Comparison of ENCODE assay signal across 23 cellular contexts in genomic region chr7:6167587-6168154, GRCh38.
DNase-seq lines count a peak whose midpoint lies in the region; ATAC-seq and TF ChIP-seq lines count a peak whose summit lies in the region.
"Had no signal": no experiment of that assay in that cellular context is flagged by ENCODE, and none has a peak within 500 bp of the region (broad histone marks: within the 10 kb centered on the region; RNA-seq: fewer than 3 reads in every experiment).

No MANE protein-coding gene starts in this region.

- no peak overlapping the region for H3K4me3 Mint-ChIP-seq in activated T-cell treated with anti-CD3 and anti-CD28 coated beads, Interleukin-2, amount 50 U/mL, for 4 hours
- H3K4me3 Mint-ChIP-seq: activated CD4-positive, alpha-beta memory T cell treated with anti-CD3 and anti-CD28 coated beads, Interleukin-2, amount 10 ng/mL, durations not matched to agents 7 days and 5 days had no signal

- no peak overlapping the region for H3K4me3 ChIP-seq in dorsolateral prefrontal cortex
- no peak overlapping the region for H3K4me3 ChIP-seq in upper lobe of right lung
- no peak overlapping the region for H3K4me3 ChIP-seq in coronary artery
- H3K4me3 ChIP-seq: K562, ovary, right lobe of liver had no signal

- no peaks in the 10 kb centered on the region for H3K9me3 Mint-ChIP-seq in activated T-cell treated with anti-CD3 and anti-CD28 coated beads, Interleukin-2, amount 50 U/mL, for 4 hours
- H3K9me3 Mint-ChIP-seq: activated CD4-positive, alpha-beta memory T cell treated with anti-CD3 and anti-CD28 coated beads, Interleukin-2, amount 10 ng/mL, durations not matched to agents 7 days and 5 days; naive B cell had no signal

- peaks cover 4% of the 10 kb centered on the region for H3K36me3 Mint-ChIP-seq in activated T-cell treated with anti-CD3 and anti-CD28 coated beads, Interleukin-2, amount 50 U/mL, for 4 hours (ENCODE audit: insufficient read depth)

- no peaks in the 10 kb centered on the region for H3K9me3 ChIP-seq in upper lobe of right lung
- H3K9me3 ChIP-seq: Caco-2, ovary, right lobe of liver had no signal

- H3K4me1 Mint-ChIP-seq in activated T-cell treated with anti-CD3 and anti-CD28 coated beads, Interleukin-2, amount 50 U/mL, for 4 hours (ENCODE audit: low read depth) = no peaks in the 10 kb centered on the region

- TF ChIP-seq CTCF in dorsolateral prefrontal cortex (IDR thresholded peaks at IDR 0.05 in 54 of 56, conservative IDR thresholded peaks at IDR 0.05 in 2 of 56; ENCODE audit: low read depth in 1 of 56, partially characterized antibody in 56 of 56) (no peak), upper lobe of right lung (IDR thresholded peaks at IDR 0.05) (no peak), coronary artery (IDR thresholded peaks at IDR 0.05) (no peak)

- peaks cover 31% of the 10 kb centered on the region for H3K36me3 ChIP-seq in upper lobe of right lung
- H3K36me3 ChIP-seq: ovary, right lobe of liver had no signal

- H3K27ac ChIP-seq in dorsolateral prefrontal cortex = peak overlapping the region in 35 of 59 donors; percentile 8 to 79 (median 41)
- no peak overlapping the region for H3K27ac ChIP-seq in upper lobe of right lung
- peak overlapping the region in 1 of 2 donors; percentile 29 for H3K27ac ChIP-seq in coronary artery
- H3K27ac ChIP-seq: ovary, right lobe of liver had no signal

- ATAC-seq in upper lobe of right lung = no peak
- no peak for ATAC-seq in activated T-cell treated with anti-CD3 and anti-CD28 coated beads, Interleukin-2, amount 50 U/mL, for 4 hours
- ATAC-seq: K562, right lobe of liver had no signal

- no peaks in the 10 kb centered on the region for H3K27me3 Mint-ChIP-seq in activated T-cell treated with anti-CD3 and anti-CD28 coated beads, Interleukin-2, amount 50 U/mL, for 4 hours (ENCODE audit: low read depth)
- H3K27me3 Mint-ChIP-seq: activated CD4-positive, alpha-beta memory T cell treated with anti-CD3 and anti-CD28 coated beads, Interleukin-2, amount 10 ng/mL, durations not matched to agents 7 days and 5 days; naive B cell had no signal

- no peaks in the 10 kb centered on the region for H3K27me3 ChIP-seq in dorsolateral prefrontal cortex
- no peaks in the 10 kb centered on the region for H3K27me3 ChIP-seq in upper lobe of right lung
- H3K27me3 ChIP-seq: ovary, right lobe of liver had no signal

- no peaks in the 10 kb centered on the region for H3K4me1 ChIP-seq in upper lobe of right lung
- H3K4me1 ChIP-seq: Caco-2, right lobe of liver had no signal

- intact Hi-C loops in dorsolateral prefrontal cortex (cut with DNase I) (no loop called here), upper lobe of right lung (cut with DNase I) (no loop called here)

- peak; percentile 53 for DNase-seq in activated effector memory CD4-positive, alpha-beta T cell treated with anti-CD3 and anti-CD28 coated beads, Interleukin-2, amount 50 U/mL, for 16 hours
- no peak for DNase-seq in activated effector memory CD4-positive, alpha-beta T cell treated with Interleukin-2 at 50 U/mL for 16 hours
- DNase-seq in dorsolateral prefrontal cortex = no peak
- DNase-seq in iPS-NIHi11 (ENCODE audit: low spot score) = peak; percentile 2
- peak; percentile 59 for DNase-seq in upper lobe of right lung
- no peak for DNase-seq in coronary artery (ENCODE audit: low spot score)
- DNase-seq in activated T-cell treated with anti-CD3 and anti-CD28 coated beads, Interleukin-2, amount 50 U/mL, for 4 hours = no peak
- no peak for DNase-seq in SKM-1 treated with dmso at 0.1 percent for 144 hours (lab: John Stamatoyannopoulos, UW; ENCODE audit: unreplicated experiment)
- DNase-seq: 8988T; activated CD4-positive, alpha-beta memory T cell treated with anti-CD3 and anti-CD28 coated beads, Interleukin-2, amount 10 ng/mL, durations not matched to agents 7 days and 5 days; activated naive CD4-positive, alpha-beta T cell treated with Interleukin-2 at 50 U/mL for 16 hours; Caco-2; dermis blood vessel endothelial cell; mesendoderm; naive B cell; NCI-H1105 treated with DMSO at 0.1 percent for 48 hours; NCI-H2081; NCI-H774; ovary; right lobe of liver; stimulated activated CD4-positive, alpha-beta T cell treated with anti-CD3 and anti-CD28 coated beads, Interleukin-4, amount 100 ng/mL, for 4 hours; trophoblast cell had no signal

Comparison
In these comparisons a context has a peak if more than half of its experiments do, and no peak if none do; other contexts are left out.
1. DNase-seq: peak in activated effector memory CD4-positive, alpha-beta T cell treated with anti-CD3 and anti-CD28 coated beads, Interleukin-2, amount 50 U/mL, for 16 hours (single experiment), iPS-NIHi11 (single experiment) and upper lobe of right lung (single experiment); none in activated effector memory CD4-positive, alpha-beta T cell treated with Interleukin-2 at 50 U/mL for 16 hours (single experiment), dorsolateral prefrontal cortex (0 of 10), coronary artery (single experiment), activated T-cell treated with anti-CD3 and anti-CD28 coated beads, Interleukin-2, amount 50 U/mL, for 4 hours (single experiment) and SKM-1 treated with dmso at 0.1 percent for 144 hours (single experiment).